ENCODE assay signal across 8 cellular contexts in genomic region chr16:30557950-30558788, GRCh38. TPM values are rescaled to one million over a fixed set of nuclear protein-coding genes. Genes with fewer than 3 reads are reported as not detected.
A peak's percentile ranks its signal among the peaks of the same experiment; 100 is the strongest.
DNase-seq lines count a peak whose midpoint lies in the region; ATAC-seq and TF ChIP-seq lines count a peak whose summit lies in the region.

Gene ZNF764 (minus strand): TSS chr16:30558374. CDS start chr16:30558182, 192 bp downstream.

- no peaks in the 10 kb centered on the region for H3K27me3 ChIP-seq in osteoblast (ENCODE audit: insufficient read depth, low read length)
- H3K27me3 ChIP-seq in thymus (ENCODE audit: control insufficient read depth, insufficient read depth): no peaks in the 10 kb centered on the region

- TF ChIP-seq CTCF in osteoblast (IDR thresholded peaks at IDR 0.05; ENCODE audit: extremely low read depth, low read depth, low read length): no peak

- H3K27ac ChIP-seq in osteoblast (ENCODE audit: low read depth, low read length) (peak within 1 kb of the TSS; percentile 85), thymus (ENCODE audit: low read depth) (peak within 1 kb of the TSS; percentile 97)

- H3K36me3 Mint-ChIP-seq in activated naive CD8-positive, alpha-beta T cell: peaks cover 5% of the 10 kb centered on the region

- H3K27ac Mint-ChIP-seq in activated naive CD8-positive, alpha-beta T cell: peak within 1 kb of the TSS; percentile 90

- TF ChIP-seq POLR2A in GM10847 (IDR thresholded peaks at IDR 0.05; ENCODE audit: extremely low read depth, insufficient read length): peak; percentile 40

- H3K79me2 ChIP-seq in osteoblast (ENCODE audit: insufficient read depth, low read length): peaks cover 17% of the 10 kb centered on the region

- no peaks in the 10 kb centered on the region for H3K9me3 Mint-ChIP-seq in activated naive CD8-positive, alpha-beta T cell (ENCODE audit: low read depth)

- peak within 1 kb of the TSS; percentile 88 for H2AFZ ChIP-seq in osteoblast (ENCODE audit: low read length)

- H3K4me3 Mint-ChIP-seq in activated naive CD8-positive, alpha-beta T cell: peak within 1 kb of the TSS; percentile 89

- no peaks in the 10 kb centered on the region for H3K27me3 Mint-ChIP-seq in activated naive CD8-positive, alpha-beta T cell

- DNase-seq in NCI-H1105 (lab: John Stamatoyannopoulos, UW): peak; percentile 95
- DNase-seq in SKM-1 treated with dmso at 0.1 percent for 144 hours (lab: John Stamatoyannopoulos, UW; ENCODE audit: unreplicated experiment): peak; percentile 95
- DNase-seq in glomerular visceral epithelial cell (ENCODE audit: extremely low spot score): peak; percentile 96
- DNase-seq in osteoblast (ENCODE audit: insufficient read length, low spot score, missing footprints): peak; percentile 99

- peaks cover 16% of the 10 kb centered on the region for H3K36me3 ChIP-seq in osteoblast (ENCODE audit: insufficient read depth, low read length)
- H3K36me3 ChIP-seq in thymus (ENCODE audit: control insufficient read depth, insufficient read depth): peaks cover 25% of the 10 kb centered on the region

- peaks cover 31% of the 10 kb centered on the region for H3K4me1 Mint-ChIP-seq in activated naive CD8-positive, alpha-beta T cell (ENCODE audit: low read depth)

- ATAC-seq in HG02610 (IDR thresholded peaks at IDR 0.05; ENCODE audit: unreplicated experiment): peak; percentile 87

- H4K20me1 ChIP-seq in osteoblast (ENCODE audit: insufficient read depth, low read length): no peaks in the 10 kb centered on the region

- peak within 1 kb of the TSS; percentile 77 for H3K4me2 ChIP-seq in osteoblast (ENCODE audit: insufficient read depth, low read length)

- H3K9me3 ChIP-seq in osteoblast (ENCODE audit: low read depth, low read length): no peaks in the 10 kb centered on the region
- no peaks in the 10 kb centered on the region for H3K9me3 ChIP-seq in thymus (ENCODE audit: control insufficient read depth)

- WGBS in thymus: under 1% methylated on average over 75 of the region's 75 CpGs

- H3K4me3 ChIP-seq in osteoblast (ENCODE audit: insufficient read depth, low read length) (peak within 1 kb of the TSS; percentile 93), thymus (ENCODE audit: low read length) (peak within 1 kb of the TSS; percentile 86)

- H3K4me1 ChIP-seq in osteoblast (ENCODE audit: insufficient read depth, low read length) (no peaks in the 10 kb centered on the region), thymus (ENCODE audit: control insufficient read depth, insufficient read depth, low read length) (peaks cover 12% of the 10 kb centered on the region)

RNA-seq across cellular contexts. Expression of gene ZNF764, which starts in this region (rescaled TPM):
- total RNA-seq in osteoblast: 5.3 and 7.6 TPM in 2 replicates
- 8.3 TPM for polyA plus RNA-seq in thymus

Comparison
In these comparisons a context has a peak if more than half of its experiments do, and no peak if none do; other contexts are left out.
1. Peak in every context shown above with its lines: DNase-seq, ATAC-seq, H3K4me3 ChIP-seq and H3K27ac ChIP-seq.